ENCODE assay signal across 1 cellular context in genomic region chr12:7959278-7960063, GRCh38.
TF ChIP-seq lines count a peak whose summit lies in the region.

No MANE protein-coding gene starts in this region.

TF ChIP-seq in liver, 16 proteins besides CTCF, POLR2A, EP300 and RAD21 (continued from another document):
- TF ChIP-seq REST (IDR thresholded peaks at IDR 0.05) (no peak), RXRA (IDR thresholded peaks at IDR 0.05) (no peak), FOXA2 (IDR thresholded peaks at IDR 0.05) (no peak), YY1 (IDR thresholded peaks at IDR 0.05) (no peak), HNF4A (conservative IDR thresholded peaks at IDR 0.05) (no peak)
TF ChIP-seq in liver: peak in this region for 0.
